11 cellular contexts compared by ENCODE assay signal in the genomic region with DNA sequence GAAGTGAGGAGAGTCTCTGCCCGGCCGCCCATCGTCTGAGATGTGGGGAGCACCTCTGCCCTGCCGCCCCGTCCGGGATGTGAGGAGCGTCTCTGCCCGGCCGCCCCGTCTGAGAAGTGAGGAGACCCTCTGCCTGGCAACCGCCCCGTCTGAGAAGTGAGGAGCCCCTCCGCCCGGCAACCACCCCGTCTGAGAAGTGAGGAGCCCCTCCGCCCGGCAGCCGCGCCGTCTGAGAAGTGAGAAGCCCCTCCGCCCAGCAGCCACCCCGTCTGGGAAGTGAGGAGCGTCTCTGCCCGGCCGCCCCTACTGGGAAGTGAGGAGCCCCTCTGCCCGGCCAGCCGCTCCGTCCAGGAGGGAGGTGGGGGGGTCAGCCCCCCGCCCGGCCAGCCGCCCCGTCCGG. TPM values are rescaled to one million over a fixed set of nuclear protein-coding genes. Genes with fewer than 3 reads are reported as not detected.
"Had no signal": no experiment of that assay in that cellular context is flagged by ENCODE, and none has a peak within 500 bp of the region (broad histone marks: within the 10 kb centered on the region; RNA-seq: fewer than 3 reads in every experiment).

No MANE protein-coding gene starts in this region.

RNA-seq across cellular contexts. Expression of a gene that starts 55.2 kb away (rescaled TPM):
- total RNA-seq: OCI-LY7, PC-3, Peyer's patch, Right ventricle myocardium inferior, Right ventricle myocardium superior, RPMI7951, SJCRH30, SJSA1, SK-MEL-5, T-cell had no signal
- polyA plus RNA-seq: SK-N-SH had no signal
